Comparison of ENCODE assay signal across 1 cellular context in genomic region chr20:53551719-53552571, GRCh38.
A peak's percentile ranks its signal among the peaks of the same experiment; 100 is the strongest.
TF ChIP-seq lines count a peak whose summit lies in the region.
"Not testable (repeated sequence)": the region's sequence is repeated elsewhere in the genome, so short reads cannot be mapped to it uniquely, and the experiment has no call there.

No MANE protein-coding gene starts in this region.

TF ChIP-seq in HepG2, 621 proteins besides CTCF, POLR2A, EP300 and RAD21 (continued from another document and continues in another):
- peak; percentile 75; the same call in 1 of the 2 replicates for TF ChIP-seq ZNF644 (CRISPR knock-in tag; IDR thresholded peaks at IDR 0.05; ENCODE audit: low read depth)
- TF ChIP-seq KDM3A (CRISPR knock-in tag; IDR thresholded peaks at IDR 0.05; ENCODE audit: low read depth) = peak; percentile 38
- TF ChIP-seq SIX1 (CRISPR knock-in tag; IDR thresholded peaks at IDR 0.05; ENCODE audit: borderline replicate concordance) = peak; percentile 39
- peak; percentile 92 for TF ChIP-seq CBX5 (CRISPR knock-in tag; IDR thresholded peaks at IDR 0.05; ENCODE audit: borderline replicate concordance)
- peak; percentile 74 for TF ChIP-seq GFI1 (CRISPR knock-in tag; IDR thresholded peaks at IDR 0.05; ENCODE audit: borderline replicate concordance)
- TF ChIP-seq ZNF792 (CRISPR knock-in tag; IDR thresholded peaks at IDR 0.05) = peak; percentile 91
- TF ChIP-seq MIER2 (CRISPR knock-in tag; IDR thresholded peaks at IDR 0.05) = 0 out of 2 replicates have a peak, but pooled peaks have one; percentile 53
- not testable (repeated sequence) for TF ChIP-seq FOXA1 (IDR thresholded peaks at IDR 0.05); CREM (CRISPR knock-in tag; IDR thresholded peaks at IDR 0.05)
- TF ChIP-seq FOXA1 (CRISPR knock-in tag; IDR thresholded peaks at IDR 0.05) = 0 out of 2 replicates have a peak, but pooled peaks have one; percentile 34
- 0 out of 2 replicates have a peak, but pooled peaks have one; percentile 28 for TF ChIP-seq SMAD9 (CRISPR knock-in tag; IDR thresholded peaks at IDR 0.05)
- peak; percentile 78 for TF ChIP-seq HMG20B (CRISPR knock-in tag; conservative IDR thresholded peaks at IDR 0.05)
- TF ChIP-seq ZNF687 (CRISPR knock-in tag; IDR thresholded peaks at IDR 0.05) = peak; percentile 56
- TF ChIP-seq LCORL (IDR thresholded peaks at IDR 0.05) = peak; percentile 59; the same call in 1 of the 2 replicates
- peak; percentile 88 for TF ChIP-seq LCORL (CRISPR knock-in tag; IDR thresholded peaks at IDR 0.05)
- TF ChIP-seq ZBTB4 (CRISPR knock-in tag; IDR thresholded peaks at IDR 0.05; ENCODE audit: borderline replicate concordance) = 0 out of 2 replicates have a peak, but pooled peaks have one; percentile 30
- TF ChIP-seq HDAC2 (CRISPR knock-in tag; IDR thresholded peaks at IDR 0.05) = peak; percentile 97
- peak; percentile 69 for TF ChIP-seq FOXK1 (CRISPR knock-in tag; IDR thresholded peaks at IDR 0.05; ENCODE audit: borderline replicate concordance, low read depth)
- TF ChIP-seq ZNF710 (CRISPR knock-in tag; IDR thresholded peaks at IDR 0.05; ENCODE audit: borderline replicate concordance) = peak; percentile 51; the same call in 1 of the 2 replicates
- TF ChIP-seq NR2C2 (CRISPR knock-in tag; IDR thresholded peaks at IDR 0.05; ENCODE audit: borderline replicate concordance) = peak; percentile 67
- TF ChIP-seq ZKSCAN1 (IDR thresholded peaks at IDR 0.05; ENCODE audit: low read length) = peak; percentile 85
- 0 out of 2 replicates have a peak, but pooled peaks have one; percentile 30 for TF ChIP-seq RERE (CRISPR knock-in tag; IDR thresholded peaks at IDR 0.05; ENCODE audit: low read depth)
- peak; percentile 60; the same call in 1 of the 2 replicates for TF ChIP-seq MED13 (CRISPR knock-in tag; IDR thresholded peaks at IDR 0.05)
- peak; percentile 49 for TF ChIP-seq MIXL1 (CRISPR knock-in tag; IDR thresholded peaks at IDR 0.05)
- peak; percentile 63; the same call in 1 of the 2 replicates for TF ChIP-seq CREM (IDR thresholded peaks at IDR 0.05)
- TF ChIP-seq HNF1A (IDR thresholded peaks at IDR 0.05; ENCODE audit: low read depth) = peak; percentile 98
- TF ChIP-seq HNF1A (CRISPR knock-in tag; IDR thresholded peaks at IDR 0.05; ENCODE audit: borderline replicate concordance) = peak; percentile 99
- 0 out of 2 replicates have a peak, but pooled peaks have one; percentile 20 for TF ChIP-seq ZNF232 (CRISPR knock-in tag; IDR thresholded peaks at IDR 0.05; ENCODE audit: borderline replicate concordance)
- peak; percentile 92 for TF ChIP-seq SOX5 (CRISPR knock-in tag; IDR thresholded peaks at IDR 0.05; ENCODE audit: borderline replicate concordance)
